16 cellular contexts compared by ENCODE assay signal in genomic region chr7:6016653-6016966, GRCh38. TPM values are rescaled to one million over a fixed set of nuclear protein-coding genes. Genes with fewer than 3 reads are reported as not detected.
DNase-seq lines count a peak whose midpoint lies in the region; ATAC-seq and TF ChIP-seq lines count a peak whose summit lies in the region.
"Had no signal": no experiment of that assay in that cellular context is flagged by ENCODE, and none has a peak within 500 bp of the region (broad histone marks: within the 10 kb centered on the region; RNA-seq: fewer than 3 reads in every experiment).

No MANE protein-coding gene starts in this region.

- H3K27me3 Mint-ChIP-seq in activated CD8-positive, alpha-beta memory T cell treated with anti-CD3 and anti-CD28 coated beads, Interleukin-2, amount 10 ng/mL, durations not matched to agents 7 days and 5 days, result no peaks in the 10 kb centered on the region
- H3K27me3 Mint-ChIP-seq: activated B cell treated with CpG ODN at 0.5 μM for 24 hours had no signal

- no peaks in the 10 kb centered on the region for H3K27me3 ChIP-seq in OCI-LY3 (ENCODE audit: low read depth, low read length)
- no peaks in the 10 kb centered on the region for H3K27me3 ChIP-seq in skeletal muscle satellite cell (ENCODE audit: control insufficient read depth, insufficient read depth, low read length)
- H3K27me3 ChIP-seq: left lung, spleen, tibial artery had no signal

- no peak overlapping the region for H3K4me3 ChIP-seq in OCI-LY3 (ENCODE audit: low read length)
- H3K4me3 ChIP-seq in skeletal muscle satellite cell (ENCODE audit: low read length), result no peak overlapping the region
- H3K4me3 ChIP-seq: left lung, spleen, tibial artery had no signal

- no peaks in the 10 kb centered on the region for H3K9me3 Mint-ChIP-seq in activated CD8-positive, alpha-beta memory T cell treated with anti-CD3 and anti-CD28 coated beads, Interleukin-2, amount 10 ng/mL, durations not matched to agents 7 days and 5 days (ENCODE audit: low read depth)
- H3K9me3 Mint-ChIP-seq: activated B cell treated with CpG ODN at 0.5 μM for 24 hours had no signal

- H3K4me2 ChIP-seq in OCI-LY3 (ENCODE audit: low read length), result no peak overlapping the region
- H3K4me2 ChIP-seq in skeletal muscle satellite cell (ENCODE audit: low read length), result peak overlapping the region; percentile 41
- H3K4me2 ChIP-seq: SK-N-SH had no signal

- H3K4me3 Mint-ChIP-seq in activated CD8-positive, alpha-beta memory T cell treated with anti-CD3 and anti-CD28 coated beads, Interleukin-2, amount 10 ng/mL, durations not matched to agents 7 days and 5 days, result no peak overlapping the region
- H3K4me3 Mint-ChIP-seq: activated B cell treated with CpG ODN at 0.5 μM for 24 hours had no signal

- peaks cover 22% of the 10 kb centered on the region for H3K79me2 ChIP-seq in OCI-LY3 (ENCODE audit: low read length)

- H3K27ac ChIP-seq in OCI-LY3 (ENCODE audit: low read length), result peak overlapping the region; percentile 79; the same call in 1 of the 2 replicates
- H3K27ac ChIP-seq in cingulate gyrus (ENCODE audit: low read depth, low read length), result peak overlapping the region; percentile 52
- H3K27ac ChIP-seq: left lung, tibial artery had no signal

- H3K4me1 ChIP-seq in OCI-LY3 (ENCODE audit: low read length) (peaks cover 3% of the 10 kb centered on the region; the same call in 1 of the 2 replicates), skeletal muscle satellite cell (ENCODE audit: control insufficient read depth, insufficient read depth, low read length) (peaks cover 18% of the 10 kb centered on the region)

- peaks cover 59% of the 10 kb centered on the region for H3K36me3 Mint-ChIP-seq in activated CD8-positive, alpha-beta memory T cell treated with anti-CD3 and anti-CD28 coated beads, Interleukin-2, amount 10 ng/mL, durations not matched to agents 7 days and 5 days

- H3K9me3 ChIP-seq in OCI-LY3 (ENCODE audit: insufficient read depth, low read length) (no peaks in the 10 kb centered on the region), skeletal muscle satellite cell (replicated peaks; ENCODE audit: low read length) (no peaks in the 10 kb centered on the region)
- H3K9me3 ChIP-seq: left lung, SK-N-SH, spleen, tibial artery had no signal

- H4K20me1 ChIP-seq in OCI-LY3 (ENCODE audit: insufficient read depth, low read length), result no peaks in the 10 kb centered on the region

- H3K4me1 Mint-ChIP-seq in activated CD8-positive, alpha-beta memory T cell treated with anti-CD3 and anti-CD28 coated beads, Interleukin-2, amount 10 ng/mL, durations not matched to agents 7 days and 5 days, result peaks cover 39% of the 10 kb centered on the region

- peak overlapping the region; percentile 80 for H3K27ac Mint-ChIP-seq in activated CD8-positive, alpha-beta memory T cell treated with anti-CD3 and anti-CD28 coated beads, Interleukin-2, amount 10 ng/mL, durations not matched to agents 7 days and 5 days

- H2AFZ ChIP-seq in OCI-LY3 (ENCODE audit: low read depth, low read length), result no peak overlapping the region

- no peak for TF ChIP-seq CTCF in OCI-LY3 (IDR thresholded peaks at IDR 0.05; ENCODE audit: low read depth, low read length)

- H3K36me3 ChIP-seq in OCI-LY3 (replicated peaks; ENCODE audit: low read depth, low read length) (peaks cover 20% of the 10 kb centered on the region), skeletal muscle satellite cell (ENCODE audit: insufficient read depth, low read length) (peaks cover 55% of the 10 kb centered on the region)

- CTCF ChIA-PET in activated CD8-positive, alpha-beta memory T cell treated with anti-CD3 and anti-CD28 coated beads, Interleukin-2, amount 10 ng/mL, durations not matched to agents 7 days and 5 days (lab: Charles Lee), result no interaction called here

- DNase-seq in activated CD8-positive, alpha-beta memory T cell treated with anti-CD3 and anti-CD28 coated beads, Interleukin-2, amount 10 ng/mL, durations not matched to agents 7 days and 5 days, result no peak
- DNase-seq in activated CD8-positive, alpha-beta memory T cell treated with anti-CD3 and anti-CD28 coated beads, Interleukin-2, amount 50 U/mL, for 4 hours, result no peak
- no peak for DNase-seq in NCI-H187 treated with DMSO at 0.1 percent for 48 hours (lab: John Stamatoyannopoulos, UW)
- no peak for DNase-seq in foreskin melanocyte
- DNase-seq in DMS 273 (lab: John Stamatoyannopoulos, UW; ENCODE audit: unreplicated experiment), result no peak
- DNase-seq: activated B cell treated with CpG ODN at 0.5 μM for 24 hours; activated effector memory CD4-positive, alpha-beta T cell treated with Interleukin-2 at 50 U/mL for 16 hours; central memory CD4-positive, alpha-beta T cell; left lung; NCI-H2081; SK-N-SH; spleen; tibial artery had no signal

- no peak overlapping the region for H3K9ac ChIP-seq in OCI-LY3 (ENCODE audit: low read length)
- H3K9ac ChIP-seq in skeletal muscle satellite cell (ENCODE audit: low read depth, low read length), result peak overlapping the region; percentile 44
- H3K9ac ChIP-seq: SK-N-SH had no signal

- no peak for ATAC-seq in activated CD8-positive, alpha-beta memory T cell treated with anti-CD3 and anti-CD28 coated beads, Interleukin-2, amount 10 ng/mL, durations not matched to agents 7 days and 5 days
- ATAC-seq: left lung had no signal

RNA-seq across cellular contexts. Expression of gene AIMP2, which starts 7.5 kb away (rescaled TPM):
- total RNA-seq in activated CD8-positive, alpha-beta memory T cell treated with anti-CD3 and anti-CD28 coated beads, Interleukin-2, amount 10 ng/mL, durations not matched to agents 7 days and 5 days, result 10 to 100 TPM; 34.8 to 45.6 TPM
- 81.4 and 99.2 TPM in 2 replicates for total RNA-seq in skeletal muscle satellite cell (2012; rRNA removed)

RNA-seq across cellular contexts. Expression of gene PMS2, which starts 7.8 kb away (rescaled TPM):
- 10 to 100 TPM; 22.5 to 24.8 TPM for total RNA-seq in activated CD8-positive, alpha-beta memory T cell treated with anti-CD3 and anti-CD28 coated beads, Interleukin-2, amount 10 ng/mL, durations not matched to agents 7 days and 5 days
- 18.8 and 22.3 TPM in 2 replicates for total RNA-seq in skeletal muscle satellite cell (2012; rRNA removed)

RNA-seq across cellular contexts. Expression of gene ANKRD61, which starts 14.6 kb away (rescaled TPM):
- under 1 TPM; 0.38 to 0.47 TPM for total RNA-seq in activated CD8-positive, alpha-beta memory T cell treated with anti-CD3 and anti-CD28 coated beads, Interleukin-2, amount 10 ng/mL, durations not matched to agents 7 days and 5 days
- total RNA-seq in skeletal muscle satellite cell (2012; rRNA removed), result 0.22 and 0.51 TPM in 2 replicates
- total RNA-seq: activated B cell treated with CpG ODN at 0.5 μM for 24 hours had no signal

RNA-seq across cellular contexts. Expression of gene EIF2AK1, which starts 42.4 kb away (rescaled TPM):
- total RNA-seq in activated CD8-positive, alpha-beta memory T cell treated with anti-CD3 and anti-CD28 coated beads, Interleukin-2, amount 10 ng/mL, durations not matched to agents 7 days and 5 days, result 100 to 1,000 TPM; 110 to 124 TPM
- 121 and 159 TPM in 2 replicates for total RNA-seq in skeletal muscle satellite cell (2012; rRNA removed)

RNA-seq across cellular contexts. Expression of gene RSPH10B, which starts 46.1 kb away (rescaled TPM):
- total RNA-seq in activated CD8-positive, alpha-beta memory T cell treated with anti-CD3 and anti-CD28 coated beads, Interleukin-2, amount 10 ng/mL, durations not matched to agents 7 days and 5 days, result not detected
- total RNA-seq in skeletal muscle satellite cell (2012; rRNA removed), result under 0.01 TPM in 1 of 2 replicates, not detected in the other
- total RNA-seq: activated B cell treated with CpG ODN at 0.5 μM for 24 hours had no signal
